In genomic region chr4:169927280-169927679, GRCh38 we compare ENCODE assay signal across 25 cellular contexts.
DNase-seq lines count a peak whose midpoint lies in the region; ATAC-seq, FAIRE-seq and TF ChIP-seq lines count a peak whose summit lies in the region.
"Had no signal": no experiment of that assay in that cellular context is flagged by ENCODE, and none has a peak within 500 bp of the region (broad histone marks: within the 10 kb centered on the region; RNA-seq: fewer than 3 reads in every experiment).

No MANE protein-coding gene starts in this region.

- H2AFZ ChIP-seq in HepG2 (ENCODE audit: low read length) (no peak overlapping the region), GM12878 (ENCODE audit: control insufficient read depth, low read depth, low read length) (no peak overlapping the region)

- intact Hi-C loops in HepG2 (cut with micrococcal nuclease; ENCODE audit: unreplicated experiment), result no loop called here
- intact Hi-C loops in GM12878 (cut with micrococcal nuclease; ENCODE audit: unreplicated experiment), result no loop called here
- intact Hi-C loops in head of caudate nucleus (cut with DNase I), result no loop called here

- H4K20me1 ChIP-seq in HepG2 (ENCODE audit: insufficient read depth, low read length) (no peaks in the 10 kb centered on the region), GM12878 (ENCODE audit: control insufficient read depth, insufficient read depth) (no peaks in the 10 kb centered on the region)
- H4K20me1 ChIP-seq: BLaER1 treated with 17β-estradiol and CSF1 and Interleukin-3, amounts not matched to agents 10 nM and 100 nM had no signal

- no peak for FAIRE-seq in HepG2 (lab: Jason Lieb, UNC)
- FAIRE-seq in GM12878 (lab: Jason Lieb, UNC), result no peak
- FAIRE-seq: A549, D721Med, GM12891, GM18507, H1 had no signal

- H3K79me2 ChIP-seq in HepG2 (ENCODE audit: insufficient read depth, low read length) (no peaks in the 10 kb centered on the region), GM12878 (ENCODE audit: control insufficient read depth, insufficient read depth, low read length) (no peaks in the 10 kb centered on the region)

- TF ChIP-seq CTCF in liver (IDR thresholded peaks at IDR 0.05; ENCODE audit: low read depth, low read length, missing input control) (no peak), HepG2 (CRISPR knock-in tag; IDR thresholded peaks at IDR 0.05) (no peak), GM12878 (IDR thresholded peaks at IDR 0.05 in 2 of 3, conservative IDR thresholded peaks at IDR 0.05 in 1 of 3; ENCODE audit: control insufficient read depth in 2 of 3, extremely low read depth in 1 of 3, insufficient read depth in 1 of 3, low read depth in 3 of 3, low read length in 3 of 3) (no peak)

- RAD21 ChIA-PET in GM12878 (lab: Charles Lee; ENCODE audit: unreplicated experiment), result no interaction called here

- WGBS in liver, result 37% methylated on average over 4 of the region's 4 CpGs
- WGBS in HepG2 (ENCODE audit: low lambda C conversion rate), result 3% methylated on average over 4 of the region's 4 CpGs
- WGBS in GM12878 (ENCODE audit: insufficient coverage, insufficient replicate concordance, low lambda C conversion rate, missing lambda C conversion rate), result 3% methylated on average over 4 of the region's 4 CpGs

- H3K27me3 ChIP-seq in liver (ENCODE audit: control insufficient read depth in 4 of 4, insufficient read depth in 4 of 4, low read length in 3 of 4) (no peaks in the 10 kb centered on the region), HepG2 (ENCODE audit: control insufficient read depth in 1 of 2, insufficient read depth in 2 of 2, low read length in 2 of 2) (no peaks in the 10 kb centered on the region; a peak in 1 of 5 replicates), GM12878 (replicated peaks in 1 of 2; ENCODE audit: control insufficient read depth in 2 of 2, insufficient read depth in 2 of 2, low read length in 1 of 2) (0 out of 4 replicates have a peak, but pooled peaks cover 0 to 1% of the 10 kb centered on the region in 2 experiments)
- H3K27me3 ChIP-seq: BE2C; BLaER1 treated with 17β-estradiol and CSF1 and Interleukin-3, amounts not matched to agents 10 nM and 100 nM had no signal

- POLR2A ChIA-PET in HepG2 (lab: Yijun Ruan, JAX) (no interaction called here), GM12878 (lab: Charles Lee) (no interaction called here)

- H3K36me3 ChIP-seq in liver (ENCODE audit: control insufficient read depth in 4 of 4, insufficient read depth in 3 of 4, low read depth in 1 of 4, low read length in 3 of 4), result no peaks in the 10 kb centered on the region
- no peaks in the 10 kb centered on the region for H3K36me3 ChIP-seq in HepG2 (replicated peaks in 1 of 2; ENCODE audit: control insufficient read depth in 1 of 2, insufficient read depth in 2 of 2, low read length in 2 of 2)
- H3K36me3 ChIP-seq in GM12878 (ENCODE audit: control insufficient read depth in 2 of 2, insufficient read depth in 2 of 2, low read length in 1 of 2), result no peaks in the 10 kb centered on the region
- H3K36me3 ChIP-seq: BE2C; BLaER1 treated with 17β-estradiol and CSF1 and Interleukin-3, amounts not matched to agents 10 nM and 100 nM had no signal

- SMC1A ChIA-PET in GM12878 (lab: Charles Lee; ENCODE audit: uncharacterized antibody, unreplicated experiment), result no interaction called here

- TF ChIP-seq RAD21 in liver (IDR thresholded peaks at IDR 0.05), result no peak
- TF ChIP-seq RAD21 in HepG2 (CRISPR knock-in tag; IDR thresholded peaks at IDR 0.05), result no peak
- TF ChIP-seq RAD21 in GM12878 (IDR thresholded peaks at IDR 0.05; ENCODE audit: insufficient read depth, low read depth, low read length), result no peak

- H3K27ac Mint-ChIP-seq in stimulated activated naive B cell treated with anti-CD40 and anti-IgM and Interleukin-4, amounts not matched to agents 10 μg/mL and 1 μg/mL and 100 μg/mL, for 72 hours, result no peak overlapping the region
- H3K27ac Mint-ChIP-seq: CD14-positive monocyte; CD4-positive, alpha-beta T cell; CD8-positive, alpha-beta memory T cell had no signal

- H3K9ac ChIP-seq in liver (ENCODE audit: low read depth in 1 of 2, low read length in 2 of 2) (no peak overlapping the region), HepG2 (ENCODE audit: insufficient read depth, low read depth, low read length) (no peak overlapping the region), GM12878 (ENCODE audit: control insufficient read depth, insufficient read depth, low read length) (no peak overlapping the region)
- H3K9ac ChIP-seq: BLaER1 treated with 17β-estradiol and CSF1 and Interleukin-3, amounts not matched to agents 10 nM and 100 nM had no signal

- DNase-seq in HepG2 (ENCODE audit: low spot score), result no peak
- DNase-seq in GM12878 (ENCODE audit: low read depth, low spot score), result no peak
- no peak for DNase-seq in stimulated activated naive B cell treated with anti-CD40 and anti-IgM and Interleukin-4, amounts not matched to agents 10 μg/mL and 1 μg/mL and 100 μg/mL, for 72 hours
- no peak for DNase-seq in NCI-H2171 treated with DMSO at 0.1 percent for 48 hours (lab: John Stamatoyannopoulos, UW)
- DNase-seq in head of caudate nucleus, result no peak
- DNase-seq: 8988T; ACHN; AML-193; BE2C; CD4-positive, alpha-beta T cell; CD8-positive, alpha-beta memory T cell; DMS 273 treated with DMSO at 0.1 percent for 48 hours; DMS79; EL; GDM1; H7; HCEC 1CT had no signal

- H3K36me3 Mint-ChIP-seq in stimulated activated naive B cell treated with anti-CD40 and anti-IgM and Interleukin-4, amounts not matched to agents 10 μg/mL and 1 μg/mL and 100 μg/mL, for 72 hours, result no peaks in the 10 kb centered on the region
- H3K36me3 Mint-ChIP-seq: CD14-positive monocyte had no signal

- no peak overlapping the region for H3K4me3 Mint-ChIP-seq in stimulated activated naive B cell treated with anti-CD40 and anti-IgM and Interleukin-4, amounts not matched to agents 10 μg/mL and 1 μg/mL and 100 μg/mL, for 72 hours
- H3K4me3 Mint-ChIP-seq: CD14-positive monocyte; CD4-positive, alpha-beta T cell; CD8-positive, alpha-beta memory T cell had no signal

- no peak overlapping the region for H3K4me2 ChIP-seq in HepG2 (ENCODE audit: low read depth, low read length)
- H3K4me2 ChIP-seq in GM12878 (ENCODE audit: control insufficient read depth, insufficient read depth), result no peak overlapping the region
- H3K4me2 ChIP-seq: A549; BLaER1 treated with 17β-estradiol and CSF1 and Interleukin-3, amounts not matched to agents 10 nM and 100 nM had no signal

- CTCF ChIA-PET in HepG2 (lab: Yijun Ruan, JAX; ENCODE audit: low intra/inter-chr PET ratio, low total read pairs) (no interaction called here), GM12878 (lab: Yijun Ruan, JAX) (no interaction called here)

- no TSS peak for BruUV-seq in HepG2 (replicated peaks; lab: Mats Ljungman, UMichigan)
- no TSS peak for BruUV-seq in GM12878 (replicated peaks; lab: Mats Ljungman, UMichigan)

- H3K27me3 Mint-ChIP-seq in stimulated activated naive B cell treated with anti-CD40 and anti-IgM and Interleukin-4, amounts not matched to agents 10 μg/mL and 1 μg/mL and 100 μg/mL, for 72 hours, result peaks cover 0 to 4% of the 10 kb centered on the region in 2 donors

- H3K4me3 ChIP-seq in liver (ENCODE audit: low read depth in 1 of 3, low read length in 3 of 3) (no peak overlapping the region), HepG2 (replicated peaks in 1 of 3; ENCODE audit: insufficient read depth in 1 of 3, low read depth in 2 of 3, low read length in 3 of 3) (no peak overlapping the region), GM12878 (no peak overlapping the region)
- H3K4me3 ChIP-seq: A549; BLaER1 treated with 17β-estradiol and CSF1 and Interleukin-3, amounts not matched to agents 10 nM and 100 nM had no signal

- peaks cover 0 to 13% of the 10 kb centered on the region in 2 donors for H3K4me1 Mint-ChIP-seq in stimulated activated naive B cell treated with anti-CD40 and anti-IgM and Interleukin-4, amounts not matched to agents 10 μg/mL and 1 μg/mL and 100 μg/mL, for 72 hours
- H3K4me1 Mint-ChIP-seq: CD14-positive monocyte; CD8-positive, alpha-beta memory T cell had no signal

- H3K27ac ChIP-seq in liver (ENCODE audit: low read depth in 1 of 2, low read length in 2 of 2), result no peak overlapping the region
- no peak overlapping the region for H3K27ac ChIP-seq in HepG2 (ENCODE audit: extremely low read length, insufficient read depth, low read length)
- no peak overlapping the region for H3K27ac ChIP-seq in GM12878 (ENCODE audit: control insufficient read depth, insufficient read depth)
- H3K27ac ChIP-seq: A549; BLaER1 treated with 17β-estradiol and CSF1 and Interleukin-3, amounts not matched to agents 10 nM and 100 nM had no signal

- peaks cover 0 to 8% of the 10 kb centered on the region in 2 donors for H3K9me3 Mint-ChIP-seq in stimulated activated naive B cell treated with anti-CD40 and anti-IgM and Interleukin-4, amounts not matched to agents 10 μg/mL and 1 μg/mL and 100 μg/mL, for 72 hours
- H3K9me3 Mint-ChIP-seq: CD4-positive, alpha-beta T cell had no signal

- ATAC-seq in HepG2, result no peak
- peak; percentile 54 for ATAC-seq in GM12878
- ATAC-seq in stimulated activated naive B cell treated with anti-CD40 and anti-IgM and Interleukin-4, amounts not matched to agents 10 μg/mL and 1 μg/mL and 100 μg/mL, for 72 hours (replicated peaks), result peak; percentile 41 to 55
- ATAC-seq: A549 had no signal

- in situ Hi-C loops in HepG2 (cut with HindIII; ENCODE audit: extremely low pct_ligation_motif_present, low pct_unique_long_range_greater_than_20kb), result no loop called here
- in situ Hi-C loops in GM12878 (cut with MboI), result no loop called here

- no peak for TF ChIP-seq POLR2A in HepG2 (IDR thresholded peaks at IDR 0.05; ENCODE audit: insufficient read depth in 1 of 2, low read depth in 2 of 2, low read length in 2 of 2)
- TF ChIP-seq POLR2A in GM12878 (IDR thresholded peaks at IDR 0.05; ENCODE audit: low read depth, low read length), result no peak

- H3K9me3 ChIP-seq in liver (ENCODE audit: control insufficient read depth in 4 of 4, low read length in 3 of 4) (no peaks in the 10 kb centered on the region), HepG2 (ENCODE audit: low read length) (no peaks in the 10 kb centered on the region), GM12878 (replicated peaks; ENCODE audit: control insufficient read depth, insufficient read depth, low read length) (no peaks in the 10 kb centered on the region)
- H3K9me3 ChIP-seq: A549 had no signal

- TF ChIP-seq EP300 in HepG2 (IDR thresholded peaks at IDR 0.05; ENCODE audit: low read depth in 2 of 2, low read length in 2 of 2), result no peak
- TF ChIP-seq EP300 in HepG2 (CRISPR knock-in tag; IDR thresholded peaks at IDR 0.05; ENCODE audit: borderline replicate concordance), result no peak
- TF ChIP-seq EP300 in GM12878 (IDR thresholded peaks at IDR 0.05; ENCODE audit: borderline replicate concordance in 1 of 2, control insufficient read depth in 1 of 2, low read depth in 2 of 2, low read length in 2 of 2), result no peak

- H3K4me1 ChIP-seq in liver (ENCODE audit: control insufficient read depth in 4 of 4, insufficient read depth in 4 of 4, low read length in 3 of 4) (peaks cover 0 to 13% (median 6%) of the 10 kb centered on the region in 4 donors), HepG2 (ENCODE audit: insufficient read depth, low read length) (no peaks in the 10 kb centered on the region), GM12878 (ENCODE audit: control insufficient read depth, insufficient read depth, low read length) (no peaks in the 10 kb centered on the region)
- H3K4me1 ChIP-seq: A549; BE2C; BLaER1 treated with 17β-estradiol and CSF1 and Interleukin-3, amounts not matched to agents 10 nM and 100 nM had no signal

TF ChIP-seq in HepG2, 621 proteins besides CTCF, POLR2A, EP300 and RAD21 (continues in another document):
- no peak for TF ChIP-seq ZNF253 (CRISPR knock-in tag; IDR thresholded peaks at IDR 0.05; ENCODE audit: borderline replicate concordance)
